7 cellular contexts compared by ENCODE assay signal in genomic region chr1:148975866-148976537, GRCh38.
DNase-seq lines count a peak whose midpoint lies in the region; ATAC-seq, FAIRE-seq and TF ChIP-seq lines count a peak whose summit lies in the region.
"Not testable (repeated sequence)": the region's sequence is repeated elsewhere in the genome, so short reads cannot be mapped to it uniquely, and the experiment has no call there.

No MANE protein-coding gene starts in this region.

- TF ChIP-seq CTCF in OCI-LY3 (IDR thresholded peaks at IDR 0.05; ENCODE audit: low read depth, low read length); GM12878 (IDR thresholded peaks at IDR 0.05 in 2 of 3, conservative IDR thresholded peaks at IDR 0.05 in 1 of 3; ENCODE audit: control insufficient read depth in 2 of 3, extremely low read depth in 1 of 3, insufficient read depth in 1 of 3, low read depth in 3 of 3, low read length in 3 of 3): not testable (repeated sequence)

- in situ Hi-C loops in GM12878 (cut with MboI): not testable (repeated sequence)

- H3K4me1 Mint-ChIP-seq in activated CD4-positive, alpha-beta T cell treated with anti-CD3 and anti-CD28 coated beads, Interleukin-2, amount 10 ng/mL, durations not matched to agents 7 days and 5 days: peaks cover 20% of the 10 kb centered on the region

- H4K20me1 ChIP-seq in OCI-LY3 (ENCODE audit: insufficient read depth, low read length); GM12878 (ENCODE audit: control insufficient read depth, insufficient read depth): not testable (repeated sequence)

- H3K9me3 ChIP-seq in OCI-LY3 (ENCODE audit: insufficient read depth, low read length); GM12878 (replicated peaks; ENCODE audit: control insufficient read depth, insufficient read depth, low read length): not testable (repeated sequence)

- not testable (repeated sequence) for H3K36me3 ChIP-seq in OCI-LY3 (replicated peaks; ENCODE audit: low read depth, low read length); GM12878 (ENCODE audit: control insufficient read depth in 2 of 2, insufficient read depth in 2 of 2, low read length in 1 of 2)

- peak overlapping the region; percentile 61 for H3K4me3 Mint-ChIP-seq in activated CD4-positive, alpha-beta T cell treated with anti-CD3 and anti-CD28 coated beads, Interleukin-2, amount 10 ng/mL, durations not matched to agents 7 days and 5 days

- intact Hi-C loops in GM12878 (cut with micrococcal nuclease; ENCODE audit: unreplicated experiment): not testable (repeated sequence)

- not testable (repeated sequence) for TF ChIP-seq POLR2A in GM12878 (IDR thresholded peaks at IDR 0.05; ENCODE audit: low read depth, low read length)

- H3K9me3 Mint-ChIP-seq in activated CD4-positive, alpha-beta T cell treated with anti-CD3 and anti-CD28 coated beads, Interleukin-2, amount 10 ng/mL, durations not matched to agents 7 days and 5 days: not testable (repeated sequence)

- WGBS in GM12878 (ENCODE audit: insufficient coverage, insufficient replicate concordance, low lambda C conversion rate, missing lambda C conversion rate): 0% methylated on average over 1 of the region's 1 CpG

- BruUV-seq in GM12878 (replicated peaks; lab: Mats Ljungman, UMichigan): not testable (repeated sequence)

- SMC1A ChIA-PET in GM12878 (lab: Charles Lee; ENCODE audit: uncharacterized antibody, unreplicated experiment): not testable (repeated sequence)

- peaks cover 35% of the 10 kb centered on the region for H3K36me3 Mint-ChIP-seq in activated CD4-positive, alpha-beta T cell treated with anti-CD3 and anti-CD28 coated beads, Interleukin-2, amount 10 ng/mL, durations not matched to agents 7 days and 5 days (ENCODE audit: low read depth)

- peaks cover 33% of the 10 kb centered on the region for H3K4me1 ChIP-seq in OCI-LY3 (ENCODE audit: low read length)
- H3K4me1 ChIP-seq in GM12878 (ENCODE audit: control insufficient read depth, insufficient read depth, low read length): not testable (repeated sequence)

- not testable (repeated sequence) for H3K9ac ChIP-seq in OCI-LY3 (ENCODE audit: low read length); GM12878 (ENCODE audit: control insufficient read depth, insufficient read depth, low read length)

- POLR2A ChIA-PET in activated CD4-positive, alpha-beta T cell treated with anti-CD3 and anti-CD28 coated beads, Interleukin-2, amount 10 ng/mL, durations not matched to agents 7 days and 5 days (lab: Charles Lee); GM12878 (lab: Charles Lee): not testable (repeated sequence)

- FAIRE-seq in GM12878 (lab: Jason Lieb, UNC): not testable (repeated sequence)

- not testable (repeated sequence) for H2AFZ ChIP-seq in OCI-LY3 (ENCODE audit: low read depth, low read length); GM12878 (ENCODE audit: control insufficient read depth, low read depth, low read length)

- not testable (repeated sequence) for H3K27me3 Mint-ChIP-seq in activated CD4-positive, alpha-beta T cell treated with anti-CD3 and anti-CD28 coated beads, Interleukin-2, amount 10 ng/mL, durations not matched to agents 7 days and 5 days

- H3K4me2 ChIP-seq in OCI-LY3 (ENCODE audit: low read length): peak overlapping the region; percentile 73
- H3K4me2 ChIP-seq in GM12878 (ENCODE audit: control insufficient read depth, insufficient read depth): not testable (repeated sequence)

- RAD21 ChIA-PET in GM12878 (lab: Charles Lee; ENCODE audit: unreplicated experiment): not testable (repeated sequence)

- H3K27ac ChIP-seq in OCI-LY3 (ENCODE audit: low read length) (peak overlapping the region; percentile 79), GM12878 (ENCODE audit: control insufficient read depth, insufficient read depth) (peak overlapping the region; percentile 31; the same call in 1 of the 2 replicates)

- H3K27me3 ChIP-seq in OCI-LY3 (ENCODE audit: low read depth, low read length); GM12878 (replicated peaks in 1 of 2; ENCODE audit: control insufficient read depth in 2 of 2, insufficient read depth in 2 of 2, low read length in 1 of 2): not testable (repeated sequence)

- H3K79me2 ChIP-seq in OCI-LY3 (ENCODE audit: low read length); GM12878 (ENCODE audit: control insufficient read depth, insufficient read depth, low read length): not testable (repeated sequence)

- ATAC-seq in GM18502 (IDR thresholded peaks at IDR 0.05; ENCODE audit: poor library complexity, unreplicated experiment) (peak; percentile 86), GM21786 (IDR thresholded peaks at IDR 0.05; ENCODE audit: unreplicated experiment) (peak; percentile 70), HG03442 (IDR thresholded peaks at IDR 0.05; ENCODE audit: unreplicated experiment) (peak; percentile 45), GM12878 (peak; percentile 87)

- TF ChIP-seq EP300 in GM12878 (IDR thresholded peaks at IDR 0.05; ENCODE audit: borderline replicate concordance in 1 of 2, control insufficient read depth in 1 of 2, low read depth in 2 of 2, low read length in 2 of 2): not testable (repeated sequence)

- peak overlapping the region; percentile 54 for H3K4me3 ChIP-seq in OCI-LY3 (ENCODE audit: low read length)
- not testable (repeated sequence) for H3K4me3 ChIP-seq in GM12878

- TF ChIP-seq RAD21 in GM12878 (IDR thresholded peaks at IDR 0.05; ENCODE audit: insufficient read depth, low read depth, low read length): not testable (repeated sequence)

- CTCF ChIA-PET in activated CD4-positive, alpha-beta T cell treated with anti-CD3 and anti-CD28 coated beads, Interleukin-2, amount 10 ng/mL, durations not matched to agents 7 days and 5 days (lab: Charles Lee); GM12878 (lab: Yijun Ruan, JAX): not testable (repeated sequence)

- not testable (repeated sequence) for DNase-seq in activated CD4-positive, alpha-beta T cell treated with anti-CD3 and anti-CD28 coated beads, Interleukin-2, amount 10 ng/mL, durations not matched to agents 7 days and 5 days
- peak; percentile 9 for DNase-seq in GM12878 (ENCODE audit: low read depth, low spot score)
- peak; percentile 38 to 54 for DNase-seq in lung microvascular endothelial cell (ENCODE audit: low read depth in 2 of 2)

- H3K27ac Mint-ChIP-seq in activated CD4-positive, alpha-beta T cell treated with anti-CD3 and anti-CD28 coated beads, Interleukin-2, amount 10 ng/mL, durations not matched to agents 7 days and 5 days: peak overlapping the region; percentile 88

TF ChIP-seq in GM12878, 131 proteins besides CTCF, POLR2A, EP300 and RAD21:
- TF ChIP-seq RUNX3 (IDR thresholded peaks at IDR 0.05; ENCODE audit: low read length) (peak; percentile 47; the same call in 1 of the 2 replicates), NFIC (IDR thresholded peaks at IDR 0.05; ENCODE audit: low read depth, low read length) (0 out of 2 replicates have a peak, but pooled peaks have one; percentile 23), JUNB (IDR thresholded peaks at IDR 0.05) (peak; percentile 56), SPI1 (IDR thresholded peaks at IDR 0.05; ENCODE audit: borderline replicate concordance, insufficient read depth, low read depth, low read length) (peak; percentile 43; the same call in 1 of the 2 replicates)
